ENCODE assay signal across 24 cellular contexts in genomic region chr18:58183226-58183625, GRCh38.
DNase-seq lines count a peak whose midpoint lies in the region; ATAC-seq and TF ChIP-seq lines count a peak whose summit lies in the region.
"Had no signal": no experiment of that assay in that cellular context is flagged by ENCODE, and none has a peak within 500 bp of the region (broad histone marks: within the 10 kb centered on the region; RNA-seq: fewer than 3 reads in every experiment).

No MANE protein-coding gene starts in this region.

- TF ChIP-seq CTCF in left lung (IDR thresholded peaks at IDR 0.05) (no peak), colonic mucosa (IDR thresholded peaks at IDR 0.05) (no peak)

- H3K27me3 ChIP-seq in left lung (no peaks in the 10 kb centered on the region), colonic mucosa (no peaks in the 10 kb centered on the region)
- H3K27me3 ChIP-seq: esophagus squamous epithelium, MG63 had no signal

- H3K4me1 ChIP-seq in left lung (peaks cover 6 to 33% of the 10 kb centered on the region in 2 donors), colonic mucosa (no peaks in the 10 kb centered on the region)

- H3K27ac ChIP-seq in left lung (no peak overlapping the region), colonic mucosa (no peak overlapping the region)
- H3K27ac ChIP-seq: esophagus squamous epithelium, HL-60, WERI-Rb-1 had no signal

- ATAC-seq in left lung = peak; percentile 69
- ATAC-seq in HG02852 (IDR thresholded peaks at IDR 0.05; ENCODE audit: unreplicated experiment) = no peak
- ATAC-seq: HCT116 had no signal

- H3K36me3 ChIP-seq in left lung (no peaks in the 10 kb centered on the region), colonic mucosa (no peaks in the 10 kb centered on the region)
- H3K36me3 ChIP-seq: esophagus squamous epithelium, MG63, WERI-Rb-1 had no signal

- intact Hi-C loops in left lung (cut with DNase I) (no loop called here), colonic mucosa (cut with DNase I) (no loop called here)

- H3K4me3 ChIP-seq in left lung (no peak overlapping the region), colonic mucosa (no peak overlapping the region)
- H3K4me3 ChIP-seq: esophagus squamous epithelium, MG63 had no signal

- no peak overlapping the region for H3K9ac ChIP-seq in colonic mucosa (ENCODE audit: low read depth in 2 of 2, low read length in 2 of 2)

- peak; percentile 69 for DNase-seq in COLO668 (lab: John Stamatoyannopoulos, UW; ENCODE audit: unreplicated experiment)
- DNase-seq in NCI-H1417 (lab: John Stamatoyannopoulos, UW) = peak; percentile 86 to 97 (median 90)
- DNase-seq in NCI-H2171 treated with DMSO at 0.1 percent for 48 hours (lab: John Stamatoyannopoulos, UW) = peak; percentile 87
- peak in 1 of 2 donors; percentile 60 for DNase-seq in left lung
- no peak for DNase-seq in RKO (ENCODE audit: low spot score)
- DNase-seq in HuH-7.5 (ENCODE audit: low spot score) = no peak
- no peak for DNase-seq in colonic mucosa
- DNase-seq: activated CD4-positive, alpha-beta T cell treated with anti-CD3 and anti-CD28 coated beads, Interleukin-2, amount 50 U/mL, for 48 hours; activated naive CD4-positive, alpha-beta T cell treated with anti-CD3 and anti-CD28 coated beads, Interleukin-2, amount 10 ng/mL, durations not matched to agents 7 days and 5 days; activated T-cell treated with anti-CD3 and anti-CD28 coated beads for 4 hours; anterior cingulate cortex; C1 segment of cervical spinal cord; DMS 273 treated with DMSO at 0.1 percent for 48 hours; effector memory CD4-positive, alpha-beta T cell; esophagus squamous epithelium; IMR-90; MG63; NCI-H446 treated with DMSO at 0.1 percent for 48 hours; stimulated activated CD4-positive, alpha-beta T cell treated with anti-CD3 and anti-CD28 coated beads, Interleukin-12 subunit alpha, Interleukin-12 subunit beta, amount 100 ng/mL, for 4 hours; stimulated activated CD8-positive, alpha-beta memory T cell treated with anti-CD3 and anti-CD28 coated beads, Interleukin-4, amount 100 ng/mL, for 48 hours; WERI-Rb-1 had no signal

- H3K9me3 ChIP-seq in left lung = no peaks in the 10 kb centered on the region
- H3K9me3 ChIP-seq in colonic mucosa = no peaks in the 10 kb centered on the region
- H3K9me3 ChIP-seq: esophagus squamous epithelium, MG63 had no signal

Comparison
In these comparisons a context has a peak if more than half of its experiments do, and no peak if none do; other contexts are left out.
1. DNase-seq: peak in COLO668 (single experiment), NCI-H1417 (3 of 3) and NCI-H2171 treated with DMSO at 0.1 percent for 48 hours (single experiment); none in RKO (single experiment), HuH-7.5 (single experiment) and colonic mucosa (single experiment).